1 cellular context compared by ENCODE assay signal in genomic region chr6:43773050-43773956, GRCh38.
TF ChIP-seq lines count a peak whose summit lies in the region.

No MANE protein-coding gene starts in this region.

TF ChIP-seq in K562, 482 proteins besides CTCF, POLR2A, EP300 and RAD21 (continued from another document and continues in another):
- TF ChIP-seq THRB (CRISPR knock-in tag; conservative IDR thresholded peaks at IDR 0.05): 0 out of 2 replicates have a peak, but pooled peaks have one; percentile 18
- no peak for TF ChIP-seq BCL6 (CRISPR knock-in tag; IDR thresholded peaks at IDR 0.05)
- no peak for TF ChIP-seq COPS2 (conservative IDR thresholded peaks at IDR 0.05)
- TF ChIP-seq JUND (IDR thresholded peaks at IDR 0.05; ENCODE audit: borderline replicate concordance, low read depth, low read length): 0 out of 2 replicates have a peak, but pooled peaks have one; percentile 23
- no peak; the same call in 2 of the 3 replicates for TF ChIP-seq JUND (tag; IDR thresholded peaks at IDR 0.05; ENCODE audit: borderline replicate concordance, low read depth, low read length)
- no peak for TF ChIP-seq POLR2AphosphoS2 (IDR thresholded peaks at IDR 0.05; ENCODE audit: low read length)
- no peak for TF ChIP-seq ETV6 (IDR thresholded peaks at IDR 0.05; ENCODE audit: borderline replicate concordance in 1 of 2, low read depth in 2 of 2, low read length in 1 of 2)
- TF ChIP-seq ETV6 (CRISPR knock-in tag; IDR thresholded peaks at IDR 0.05; ENCODE audit: borderline replicate concordance): no peak
- no peak for TF ChIP-seq ZNF212 (CRISPR knock-in tag; IDR thresholded peaks at IDR 0.05)
- TF ChIP-seq RBM22 (IDR thresholded peaks at IDR 0.05; ENCODE audit: low read depth, low read length, poor library complexity, severe bottlenecking): no peak
- no peak for TF ChIP-seq TEAD1 (CRISPR knock-in tag; IDR thresholded peaks at IDR 0.05)
- no peak for TF ChIP-seq PHF21A (IDR thresholded peaks at IDR 0.05; ENCODE audit: borderline replicate concordance, low read depth)
- TF ChIP-seq HDAC1 (IDR thresholded peaks at IDR 0.05): peak in 1 of 2 experiments; percentile 85; a peak in 2 of 4 replicates
- no peak for TF ChIP-seq HNRNPUL1 (IDR thresholded peaks at IDR 0.05; ENCODE audit: low read length)
- peak; percentile 42; the same call in 1 of the 2 replicates for TF ChIP-seq DMBX1 (CRISPR knock-in tag; IDR thresholded peaks at IDR 0.05; ENCODE audit: borderline replicate concordance)
- no peak for TF ChIP-seq ZEB2 (IDR thresholded peaks at IDR 0.05)
- no peak for TF ChIP-seq E2F8 (IDR thresholded peaks at IDR 0.05; ENCODE audit: low read depth, partially characterized antibody)
- TF ChIP-seq ATF1 (CRISPR knock-in tag; IDR thresholded peaks at IDR 0.05): no peak
- TF ChIP-seq ATF1 (tag; IDR thresholded peaks at IDR 0.05): no peak
- no peak for TF ChIP-seq SRSF1 (IDR thresholded peaks at IDR 0.05; ENCODE audit: low read depth, low read length)
- no peak; a peak in 1 of 4 replicates for TF ChIP-seq ZMIZ1 (IDR thresholded peaks at IDR 0.05; ENCODE audit: low read depth in 2 of 2, low read length in 2 of 2)
- no peak for TF ChIP-seq RBM17 (IDR thresholded peaks at IDR 0.05; ENCODE audit: borderline replicate concordance, low read depth, low read length)
- TF ChIP-seq CREB3 (tag; conservative IDR thresholded peaks at IDR 0.05; ENCODE audit: low read depth): no peak
- TF ChIP-seq ZNF830 (CRISPR knock-in tag; IDR thresholded peaks at IDR 0.05): no peak
- TF ChIP-seq ZNF395 (CRISPR knock-in tag; IDR thresholded peaks at IDR 0.05): peak; percentile 38; the same call in 1 of the 2 replicates
- TF ChIP-seq RBM14 (IDR thresholded peaks at IDR 0.05; ENCODE audit: borderline replicate concordance, insufficient read depth, low read depth, low read length): no peak
- no peak for TF ChIP-seq CBX2 (IDR thresholded peaks at IDR 0.05; ENCODE audit: insufficient read depth, low read length, poor library complexity, severe bottlenecking)
- TF ChIP-seq XRCC5 (IDR thresholded peaks at IDR 0.05; ENCODE audit: low read depth, low read length): peak; percentile 85; the same call in 1 of the 2 replicates
- no peak for TF ChIP-seq TCFL5 (CRISPR knock-in tag; conservative IDR thresholded peaks at IDR 0.05)
- TF ChIP-seq ZNF280A (IDR thresholded peaks at IDR 0.05; ENCODE audit: low read depth, partially characterized antibody): no peak
- no peak for TF ChIP-seq CCAR2 (IDR thresholded peaks at IDR 0.05; ENCODE audit: low read depth, low read length)
- no peak for TF ChIP-seq SMAD2 (IDR thresholded peaks at IDR 0.05; ENCODE audit: low read depth, low read length)
- TF ChIP-seq ZNF232 (CRISPR knock-in tag; IDR thresholded peaks at IDR 0.05): no peak
- TF ChIP-seq ZNF77 (CRISPR knock-in tag; IDR thresholded peaks at IDR 0.05): no peak
- no peak for TF ChIP-seq ELF1 (tag; IDR thresholded peaks at IDR 0.05)
- TF ChIP-seq ZNF584 (CRISPR knock-in tag; IDR thresholded peaks at IDR 0.05; ENCODE audit: low read depth): no peak
- TF ChIP-seq ZNF12 (CRISPR knock-in tag; IDR thresholded peaks at IDR 0.05): no peak
- peak; percentile 18; the same call in 1 of the 2 replicates for TF ChIP-seq MAFF (IDR thresholded peaks at IDR 0.05; ENCODE audit: low read length)
- TF ChIP-seq POLR2G (IDR thresholded peaks at IDR 0.05; ENCODE audit: low read depth, low read length): peak; percentile 77
- no peak for TF ChIP-seq NFXL1 (CRISPR knock-in tag; IDR thresholded peaks at IDR 0.05)
- TF ChIP-seq MCM2 (IDR thresholded peaks at IDR 0.05; ENCODE audit: low read depth): no peak
- TF ChIP-seq FOS (IDR thresholded peaks at IDR 0.05; ENCODE audit: extremely low read depth, insufficient read length): no peak
- no peak for TF ChIP-seq ZNF512 (tag; IDR thresholded peaks at IDR 0.05)
- no peak for TF ChIP-seq E2F3 (CRISPR knock-in tag; IDR thresholded peaks at IDR 0.05)
- TF ChIP-seq DLX4 (CRISPR knock-in tag; IDR thresholded peaks at IDR 0.05): no peak
- no peak for TF ChIP-seq HMGN3 (IDR thresholded peaks at IDR 0.05; ENCODE audit: borderline replicate concordance, extremely low read depth, insufficient read length, low read depth, low read length)
- TF ChIP-seq FOXK2 (conservative IDR thresholded peaks at IDR 0.05 in 1 of 2, IDR thresholded peaks at IDR 0.05 in 1 of 2; ENCODE audit: low read depth in 2 of 2): peak; percentile 87
- TF ChIP-seq GMEB1 (CRISPR knock-in tag; IDR thresholded peaks at IDR 0.05): peak; percentile 24; the same call in 1 of the 2 replicates
- TF ChIP-seq ILF3 (IDR thresholded peaks at IDR 0.05; ENCODE audit: borderline replicate concordance): no peak
- TF ChIP-seq FUS (optimal IDR thresholded peaks at IDR 0.05; ENCODE audit: low read depth, low read length): no peak
- TF ChIP-seq RBM25 (IDR thresholded peaks at IDR 0.05; ENCODE audit: low read depth, low read length, severe bottlenecking): no peak
- TF ChIP-seq NFRKB (IDR thresholded peaks at IDR 0.05; ENCODE audit: low read depth): no peak
- no peak for TF ChIP-seq U2AF2 (optimal IDR thresholded peaks at IDR 0.05; ENCODE audit: low read depth, low read length)
- TF ChIP-seq E2F5 (CRISPR knock-in tag; IDR thresholded peaks at IDR 0.05): no peak
- no peak for TF ChIP-seq HEY1 (CRISPR knock-in tag; IDR thresholded peaks at IDR 0.05; ENCODE audit: borderline replicate concordance)
- TF ChIP-seq ZNF143 (CRISPR knock-in tag; IDR thresholded peaks at IDR 0.05): no peak
- no peak for TF ChIP-seq IRF2 (CRISPR knock-in tag; IDR thresholded peaks at IDR 0.05)
